Comparison of ENCODE assay signal across 8 cellular contexts in the genomic region with DNA sequence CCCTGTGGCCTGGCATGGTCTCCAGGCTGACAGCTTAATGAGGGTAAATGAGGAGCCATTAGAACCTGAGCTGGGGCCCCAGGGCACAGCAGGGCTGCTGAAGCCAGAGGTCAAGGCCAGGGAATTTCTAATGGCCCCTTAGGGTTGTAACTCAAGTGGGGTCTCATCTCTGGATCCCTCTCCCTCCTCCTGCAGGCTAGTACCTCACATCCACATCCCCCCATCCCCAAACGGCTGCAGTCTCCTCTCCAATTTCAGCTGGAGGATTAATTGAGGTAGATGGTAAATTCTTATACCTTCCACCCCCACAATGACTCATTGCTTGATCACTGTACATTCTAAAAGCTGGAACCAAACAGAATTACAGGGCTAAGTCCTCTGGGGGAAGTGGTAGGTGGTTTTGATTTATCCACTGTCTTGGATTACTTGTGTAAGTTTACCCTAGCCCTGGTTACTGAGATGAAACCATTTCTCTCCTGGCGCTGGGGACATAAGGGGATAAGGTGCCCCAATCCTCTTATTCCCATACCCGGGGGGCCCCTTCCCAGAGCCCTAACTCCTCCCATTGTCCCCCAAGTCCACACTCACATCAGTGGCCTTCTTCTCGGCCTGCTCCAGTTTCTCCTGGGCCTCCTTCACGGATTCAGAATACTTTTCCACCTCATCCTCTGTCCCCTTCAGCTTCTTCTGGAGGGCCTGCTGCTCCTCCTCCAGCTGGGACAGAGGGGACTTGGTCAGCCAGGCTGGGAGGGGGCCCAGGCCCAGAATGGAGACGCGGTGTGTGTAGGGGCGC. TPM values are rescaled to one million over a fixed set of nuclear protein-coding genes. Genes with fewer than 3 reads are reported as not detected.
DNase-seq lines count a peak whose midpoint lies in the region; ATAC-seq, FAIRE-seq and TF ChIP-seq lines count a peak whose summit lies in the region.

No MANE protein-coding gene starts in this region.

- H3K9ac ChIP-seq in adipocyte (ENCODE audit: low read length) (peak overlapping the region; percentile 98), kidney (ENCODE audit: low read length in 2 of 2) (peak overlapping the region; percentile 23 to 65)

- H3K27ac ChIP-seq in A549 (peak overlapping the region; percentile 93 to 99), kidney (ENCODE audit: low read depth in 2 of 2, low read length in 2 of 2) (peak overlapping the region; percentile 76 to 85), suprapubic skin (no peak overlapping the region)

- intact Hi-C loops in kidney (cut with DNase I) = no loop called here

- CTCF ChIA-PET in A549 (lab: Yijun Ruan, JAX) = interaction anchor here (0.9 to 32.5 kb wide), 7 partner anchors 8 to 222 kb away, joined by 3 to 758 read pairs (median 11); a partner anchor contains a TSS

- DNase-seq in A549 (ENCODE audit: low read depth in 1 of 2, low spot score in 1 of 2) (peak in 1 of 2 experiments; percentile 25), HFFc6 (peak; percentile 72), adipocyte (ENCODE audit: low read depth) (peak; percentile 81), kidney (peak; percentile 0), suprapubic skin (ENCODE audit: low spot score in 2 of 2) (no peak), GM12892 (ENCODE audit: insufficient read length) (no peak)
- DNase-seq in stimulated activated CD4-positive, alpha-beta T cell treated with anti-CD3 and anti-CD28 coated beads, Interleukin-2, amount 100 ng/mL, for 48 hours = no peak

- TF ChIP-seq RAD21 in A549 (conservative IDR thresholded peaks at IDR 0.05 in 1 of 2, IDR thresholded peaks at IDR 0.05 in 1 of 2) = no peak

- H3K9me3 ChIP-seq in A549 (no peaks in the 10 kb centered on the region), adipocyte (ENCODE audit: control insufficient read depth, low read length) (no peaks in the 10 kb centered on the region), kidney (ENCODE audit: control insufficient read depth in 1 of 2, low read length in 2 of 2) (no peaks in the 10 kb centered on the region), suprapubic skin (no peaks in the 10 kb centered on the region)

- no peak for TF ChIP-seq POLR2A in A549 (IDR thresholded peaks at IDR 0.05; ENCODE audit: low read length)
- no peak for TF ChIP-seq POLR2A in suprapubic skin (IDR thresholded peaks at IDR 0.05)
- no peak for TF ChIP-seq POLR2A in GM12892 (IDR thresholded peaks at IDR 0.05; ENCODE audit: low read depth, low read length)

- H3K4me1 Mint-ChIP-seq in HFFc6 (ENCODE audit: low read depth) = peaks cover 60% of the 10 kb centered on the region

- H3K27me3 ChIP-seq in adipocyte (replicated peaks; ENCODE audit: control insufficient read depth, insufficient read depth, low read length) (no peaks in the 10 kb centered on the region), suprapubic skin (no peaks in the 10 kb centered on the region)

- POLR2A ChIA-PET in A549 (lab: Yijun Ruan, JAX) = interaction anchor here (0.5 to 4.3 kb wide), 10 partner anchors 8 to 60 kb away, joined by 3 to 23 read pairs (median 6); a partner anchor contains a TSS

- H3K4me3 Mint-ChIP-seq in HFFc6 = peak overlapping the region; percentile 100

- under 1% methylated on average over 8 of the region's 8 CpGs for WGBS in A549 (ENCODE audit: missing lambda C conversion rate)
- 71% methylated on average over 8 of the region's 8 CpGs for WGBS in suprapubic skin

- H3K4me3 ChIP-seq in A549 (peak overlapping the region; percentile 87), adipocyte (ENCODE audit: low read length) (peak overlapping the region; percentile 89), kidney (ENCODE audit: low read length in 2 of 2) (peak overlapping the region; percentile 40 to 74), suprapubic skin (peak overlapping the region; percentile 65)

- H3K4me1 ChIP-seq in A549 = peaks cover 41% of the 10 kb centered on the region
- H3K4me1 ChIP-seq in adipocyte (ENCODE audit: control insufficient read depth, insufficient read depth, low read length) = peaks cover 47% of the 10 kb centered on the region
- H3K4me1 ChIP-seq in kidney (ENCODE audit: control insufficient read depth in 1 of 2, insufficient read depth in 1 of 2, low read depth in 1 of 2, low read length in 2 of 2) = peaks cover 0 to 6% of the 10 kb centered on the region in 2 donors
- peaks cover 20% of the 10 kb centered on the region for H3K4me1 ChIP-seq in suprapubic skin

- H3K36me3 Mint-ChIP-seq in HFFc6 (ENCODE audit: low read depth) = peaks cover 47% of the 10 kb centered on the region

- ATAC-seq in A549 (no peak; a peak in 1 of 6 replicates), GM21529 (IDR thresholded peaks at IDR 0.05; ENCODE audit: unreplicated experiment) (no peak)

- no peaks in the 10 kb centered on the region for H3K9me3 Mint-ChIP-seq in HFFc6

- H3K27me3 Mint-ChIP-seq in HFFc6 (ENCODE audit: insufficient read depth) = peaks cover 32% of the 10 kb centered on the region

- H3K36me3 ChIP-seq in adipocyte (ENCODE audit: control insufficient read depth, insufficient read depth, low read length, severe bottlenecking) = peaks cover 31% of the 10 kb centered on the region
- peaks cover 0 to 2% of the 10 kb centered on the region in 2 donors for H3K36me3 ChIP-seq in kidney (ENCODE audit: control insufficient read depth in 1 of 2, insufficient read depth in 2 of 2, low read length in 2 of 2)
- H3K36me3 ChIP-seq in suprapubic skin = peaks cover 17% of the 10 kb centered on the region

- FAIRE-seq in A549 (lab: Jason Lieb, UNC) (no peak), kidney (lab: Jason Lieb, UNC) (no peak), GM12892 (lab: Jason Lieb, UNC) (no peak)

- TF ChIP-seq EP300 in A549 (IDR thresholded peaks at IDR 0.05) = no peak
- no peak for TF ChIP-seq EP300 in suprapubic skin (IDR thresholded peaks at IDR 0.05)

- H3K4me2 ChIP-seq in A549 = peak overlapping the region; percentile 79

- TF ChIP-seq CTCF in A549 (IDR thresholded peaks at IDR 0.05) (no peak), HFFc6 (IDR thresholded peaks at IDR 0.05) (no peak), kidney (IDR thresholded peaks at IDR 0.05; ENCODE audit: borderline replicate concordance, extremely low read depth, insufficient read depth) (no peak), suprapubic skin (IDR thresholded peaks at IDR 0.05) (no peak)

- peak overlapping the region; percentile 97 for H3K27ac Mint-ChIP-seq in HFFc6

RNA-seq across cellular contexts. Expression of a gene that starts 1.0 kb away (rescaled TPM):
- 154 and 281 TPM in 2 replicates for polyA plus RNA-seq in A549 (2011; rRNA removed)
- 347 and 498 TPM in 2 replicates for polyA plus RNA-seq in A549 (2012; cell fraction: cytosol; rRNA removed)
- polyA plus RNA-seq in A549 (2012; cell fraction: nucleus; rRNA removed) = 396 and 449 TPM in 2 replicates
- polyA plus RNA-seq in A549 (2017; fragmentation: RNase III; extraction: RNeasy Plus Mini Kit Qiagen cat#74134 plus additional on column Dnase treatment) = 956 to 1,105 TPM (median 1,022 TPM) in 3 replicates
- 51.6 and 54.5 TPM in 2 replicates for polyA minus RNA-seq in A549 (2011; rRNA and poly(A)+ RNA removed)
- 1,000 to 10,000 TPM; 1,810 to 3,557 (median 2,546) TPM for total RNA-seq in HFFc6 (2021; fragmentation: NEBNext Ultra II Directional; extraction: Animal tissue kit (Norgen Biotek cat#: 25700))
- 218 TPM for total RNA-seq in kidney
- polyA plus RNA-seq in kidney (ENCODE audit: insufficient read depth, low read depth, low replicate concordance) = 287 TPM
- total RNA-seq in suprapubic skin = 100 to 1,000 TPM in 1 of 4 donors, 10 to 100 TPM in 3; 40.6 to 105 (median 56.7) TPM
- polyA plus RNA-seq in GM12892 (2012; ENCODE audit: missing spikeins) = 3.6 TPM

RNA-seq across cellular contexts. Expression of a gene that starts 15.0 kb away (rescaled TPM):
- 16.3 and 32.9 TPM in 2 replicates for polyA plus RNA-seq in A549 (2011; rRNA removed)
- 2.8 and 3.1 TPM in 2 replicates for polyA plus RNA-seq in A549 (2012; cell fraction: cytosol; rRNA removed)
- polyA plus RNA-seq in A549 (2012; cell fraction: nucleus; rRNA removed) = 4.2 and 7.7 TPM in 2 replicates
- polyA plus RNA-seq in A549 (2017; fragmentation: RNase III; extraction: RNeasy Plus Mini Kit Qiagen cat#74134 plus additional on column Dnase treatment) = 2.5 to 5.6 TPM (median 4.5 TPM) in 3 replicates
- polyA minus RNA-seq in A549 (2011; rRNA and poly(A)+ RNA removed) = 7.8 and 13.3 TPM in 2 replicates
- total RNA-seq in HFFc6 (2021; fragmentation: NEBNext Ultra II Directional; extraction: Animal tissue kit (Norgen Biotek cat#: 25700)) = under 1 TPM in 1 of 6 experiments, not detected in 5; 0.28 TPM
- total RNA-seq in kidney = 0.85 TPM
- 0.67 TPM for polyA plus RNA-seq in kidney (ENCODE audit: insufficient read depth, low read depth, low replicate concordance)
- 1 to 10 TPM in 3 of 4 donors, not detected in 1; 2.1 to 5.7 (median 2.8) TPM for total RNA-seq in suprapubic skin
- polyA plus RNA-seq in GM12892 (2012; ENCODE audit: missing spikeins) = 2.0 TPM

RNA-seq across cellular contexts. Expression of a gene that starts 23.8 kb away (rescaled TPM):
- polyA plus RNA-seq in A549 (2011; rRNA removed) (17.6 and 21.4 TPM in 2 replicates), A549 (2017; fragmentation: RNase III; extraction: RNeasy Plus Mini Kit Qiagen cat#74134 plus additional on column Dnase treatment) (16.7 to 19.5 TPM (median 18.3 TPM) in 3 replicates), kidney (ENCODE audit: insufficient read depth, low read depth, low replicate concordance) (0.17 TPM)
- 18.5 and 21.2 TPM in 2 replicates for polyA plus RNA-seq in A549 (2012; cell fraction: cytosol; rRNA removed)
- polyA plus RNA-seq in A549 (2012; cell fraction: nucleus; rRNA removed) = 55.0 and 61.4 TPM in 2 replicates
- polyA minus RNA-seq in A549 (2011; rRNA and poly(A)+ RNA removed) = 24.9 and 27.1 TPM in 2 replicates
- 1 to 10 TPM; 1.7 to 4.4 (median 2.6) TPM for total RNA-seq in HFFc6 (2021; fragmentation: NEBNext Ultra II Directional; extraction: Animal tissue kit (Norgen Biotek cat#: 25700))
- total RNA-seq in kidney (0.72 TPM), suprapubic skin (10 to 100 TPM in 1 of 4 donors, 1 to 10 TPM in 1, under 1 TPM in 2; 0.34 to 11.3 (median 1.9) TPM)
- polyA plus RNA-seq in GM12892 (2012; ENCODE audit: missing spikeins) = 8.6 TPM

RNA-seq across cellular contexts. Expression of a gene that starts 30.7 kb away (rescaled TPM):
- polyA plus RNA-seq in A549 (2011; rRNA removed) (11.0 and 13.3 TPM in 2 replicates), A549 (2017; fragmentation: RNase III; extraction: RNeasy Plus Mini Kit Qiagen cat#74134 plus additional on column Dnase treatment) (20.4 to 21.9 TPM (median 20.7 TPM) in 3 replicates), kidney (ENCODE audit: insufficient read depth, low read depth, low replicate concordance) (52.3 TPM)
- polyA plus RNA-seq in A549 (2012; cell fraction: cytosol; rRNA removed) = 24.8 and 25.7 TPM in 2 replicates
- polyA plus RNA-seq in A549 (2012; cell fraction: nucleus; rRNA removed) = 16.2 and 17.0 TPM in 2 replicates
- 6.2 and 9.3 TPM in 2 replicates for polyA minus RNA-seq in A549 (2011; rRNA and poly(A)+ RNA removed)
- 10 to 100 TPM; 22.5 to 29.8 (median 24.6) TPM for total RNA-seq in HFFc6 (2021; fragmentation: NEBNext Ultra II Directional; extraction: Animal tissue kit (Norgen Biotek cat#: 25700))
- total RNA-seq in kidney (26.8 TPM), suprapubic skin (10 to 100 TPM in 1 of 4 donors, 1 to 10 TPM in 3; 5.0 to 13.2 (median 9.6) TPM)
- polyA plus RNA-seq in GM12892 (2012; ENCODE audit: missing spikeins) = 12.7 TPM

RNA-seq across cellular contexts. Expression of a gene that starts 30.9 kb away (rescaled TPM):
- polyA plus RNA-seq in A549 (2011; rRNA removed) (80.2 and 257 TPM in 2 replicates), A549 (2017; fragmentation: RNase III; extraction: RNeasy Plus Mini Kit Qiagen cat#74134 plus additional on column Dnase treatment) (14.7 TPM in 1 of 3 replicates, not detected in the others), kidney (ENCODE audit: insufficient read depth, low read depth, low replicate concordance) (not detected)
- polyA plus RNA-seq in A549 (2012; cell fraction: cytosol; rRNA removed) = 70.8 and 88.5 TPM in 2 replicates
- 313 TPM in 1 of 2 replicates, not detected in the other for polyA plus RNA-seq in A549 (2012; cell fraction: nucleus; rRNA removed)
- polyA minus RNA-seq in A549 (2011; rRNA and poly(A)+ RNA removed) = 13,550 and 18,381 TPM in 2 replicates
- over 10,000 TPM in 5 of 6 experiments, 1,000 to 10,000 TPM in 1; 9,197 to 39,404 (median 23,537) TPM for total RNA-seq in HFFc6 (2021; fragmentation: NEBNext Ultra II Directional; extraction: Animal tissue kit (Norgen Biotek cat#: 25700))
- total RNA-seq in kidney (36,256 TPM), suprapubic skin (over 10,000 TPM in 2 of 4 donors, 1,000 to 10,000 TPM in 2; 1,246 to 15,173 (median 11,383) TPM)
- not detected for polyA plus RNA-seq in GM12892 (2012; ENCODE audit: missing spikeins)

Comparison
In these comparisons a context has a peak if more than half of its experiments do, and no peak if none do; other contexts are left out.
1. DNase-seq: peak in HFFc6 (single experiment), adipocyte (single experiment) and kidney (single experiment); none in suprapubic skin (0 of 2), GM12892 (single experiment) and stimulated activated CD4-positive, alpha-beta T cell treated with anti-CD3 and anti-CD28 coated beads, Interleukin-2, amount 100 ng/mL, for 48 hours (0 of 2).
2. Peak in every context shown above with its lines, with median percentiles within 50 percentile points of each other: H3K4me3 ChIP-seq.